In genomic region chr11:29432719-29433325, GRCh38 we compare ENCODE assay signal across 8 cellular contexts.
DNase-seq lines count a peak whose midpoint lies in the region; ATAC-seq and TF ChIP-seq lines count a peak whose summit lies in the region.

No MANE protein-coding gene starts in this region.

- H3K79me2 ChIP-seq in fibroblast of lung (ENCODE audit: control insufficient read depth, insufficient read depth, low read length): no peaks in the 10 kb centered on the region

- no peak for ATAC-seq in mucosa of descending colon
- no peak for ATAC-seq in HG03280 (IDR thresholded peaks at IDR 0.05; ENCODE audit: unreplicated experiment)

- TF ChIP-seq CTCF in fibroblast of lung (conservative IDR thresholded peaks at IDR 0.05 in 1 of 2, IDR thresholded peaks at IDR 0.05 in 1 of 2; ENCODE audit: low read depth in 1 of 2, low read length in 2 of 2) (peak; percentile 43 to 44), testis (IDR thresholded peaks at IDR 0.05) (peak; percentile 42 to 48 (median 47)), mucosa of descending colon (IDR thresholded peaks at IDR 0.05) (no peak)

- no peaks in the 10 kb centered on the region for H3K4me1 ChIP-seq in fibroblast of lung (ENCODE audit: control insufficient read depth, extremely low read depth, insufficient read depth, low read length)
- no peaks in the 10 kb centered on the region for H3K4me1 ChIP-seq in testis
- H3K4me1 ChIP-seq in mucosa of descending colon (ENCODE audit: low read depth): no peaks in the 10 kb centered on the region

- H3K4me3 ChIP-seq in fibroblast of lung (replicated peaks in 1 of 4; ENCODE audit: control extremely low read depth in 1 of 4, insufficient read depth in 1 of 4, low read depth in 3 of 4, low read length in 4 of 4): no peak overlapping the region
- H3K4me3 ChIP-seq in testis: no peak overlapping the region
- no peak overlapping the region for H3K4me3 ChIP-seq in mucosa of descending colon

- H3K9ac ChIP-seq in fibroblast of lung (ENCODE audit: insufficient read depth, low read length): no peak overlapping the region

- intact Hi-C loops in testis (cut with DNase I; ENCODE audit: low total_unique reads) (no loop called here), mucosa of descending colon (cut with DNase I, micrococcal nuclease) (no loop called here)

- peak; percentile 4 to 59 for DNase-seq in NCI-H524 (lab: John Stamatoyannopoulos, UW)
- DNase-seq in NCI-H524 treated with DMSO at 0.1 percent for 48 hours (lab: John Stamatoyannopoulos, UW): no peak
- DNase-seq in NCI-H774 (lab: John Stamatoyannopoulos, UW): peak; percentile 13
- DNase-seq in fibroblast of lung (ENCODE audit: low read depth in 2 of 2): peak in 1 of 2 donors; percentile 9
- DNase-seq in testis: no peak
- DNase-seq in mucosa of descending colon: no peak
- DNase-seq in mucosa of gallbladder (ENCODE audit: low spot score): no peak

- no peak for TF ChIP-seq POLR2A in testis (IDR thresholded peaks at IDR 0.05)

- whole genome bisulfite sequencing in testis, 2 donors: 21 to 26% methylated on average over 3 of the region's 3 CpGs

- H4K20me1 ChIP-seq in fibroblast of lung (ENCODE audit: control insufficient read depth, extremely low read depth, insufficient read depth, low read length): no peaks in the 10 kb centered on the region

- H3K9me3 ChIP-seq in fibroblast of lung (ENCODE audit: control insufficient read depth, insufficient read depth, low read depth, low read length) (no peaks in the 10 kb centered on the region), testis (no peaks in the 10 kb centered on the region), mucosa of descending colon (no peaks in the 10 kb centered on the region)

- H3K27me3 ChIP-seq in fibroblast of lung (ENCODE audit: control insufficient read depth, insufficient read depth, low read length): no peaks in the 10 kb centered on the region
- H3K27me3 ChIP-seq in testis: no peaks in the 10 kb centered on the region

- no peaks in the 10 kb centered on the region for H3K36me3 ChIP-seq in fibroblast of lung (ENCODE audit: control insufficient read depth, insufficient read depth, low read length)
- no peaks in the 10 kb centered on the region for H3K36me3 ChIP-seq in testis (ENCODE audit: low read depth, missing control alignments)
- no peaks in the 10 kb centered on the region for H3K36me3 ChIP-seq in mucosa of descending colon (ENCODE audit: low read depth)

- H2AFZ ChIP-seq in fibroblast of lung (ENCODE audit: low read length): no peak overlapping the region

- H3K27ac ChIP-seq in fibroblast of lung (ENCODE audit: insufficient read depth, low read length): no peak overlapping the region
- no peak overlapping the region for H3K27ac ChIP-seq in testis

- H3K4me2 ChIP-seq in fibroblast of lung (ENCODE audit: extremely low read depth, insufficient read depth, low read length): no peak overlapping the region

Comparison
In these comparisons a context has a peak if more than half of its experiments do, and no peak if none do; other contexts are left out.
1. DNase-seq: peak in NCI-H524 (2 of 2) and NCI-H774 (single experiment); none in NCI-H524 treated with DMSO at 0.1 percent for 48 hours (single experiment), testis (single experiment), mucosa of descending colon (0 of 3) and mucosa of gallbladder (single experiment).